In the genomic region with DNA sequence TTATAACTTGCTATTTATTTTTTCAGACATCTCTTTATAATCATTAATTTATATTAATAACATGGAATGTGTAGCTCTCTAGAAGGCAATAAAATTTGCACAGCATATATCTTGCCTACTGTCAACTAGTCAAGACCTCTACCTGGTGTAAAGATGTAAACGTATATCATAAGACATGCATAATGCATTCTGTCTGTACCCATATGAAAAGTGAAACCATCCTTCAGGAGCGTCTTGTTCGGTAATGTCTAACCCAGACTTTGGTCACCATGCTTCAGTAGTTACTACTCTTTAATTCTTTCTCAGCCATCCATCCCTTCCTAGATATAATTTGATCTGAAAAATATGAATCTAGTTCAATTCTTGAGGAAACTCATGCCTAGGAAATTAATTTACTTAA, we compare ENCODE assay signal across 12 cellular contexts. TPM values are rescaled to one million over a fixed set of nuclear protein-coding genes. Genes with fewer than 3 reads are reported as not detected.
DNase-seq lines count a peak whose midpoint lies in the region; ATAC-seq, FAIRE-seq and TF ChIP-seq lines count a peak whose summit lies in the region.
"Had no signal": no experiment of that assay in that cellular context is flagged by ENCODE, and none has a peak within 500 bp of the region (broad histone marks: within the 10 kb centered on the region; RNA-seq: fewer than 3 reads in every experiment).

No MANE protein-coding gene starts in this region.

- CTCF ChIA-PET in OCI-LY7 (lab: Charles Lee; ENCODE audit: unreplicated experiment) = no interaction called here

- peak; percentile 66 for FAIRE-seq in GM18507 (lab: Jason Lieb, UNC)
- FAIRE-seq in GM12892 (lab: Jason Lieb, UNC) = no peak

- no peak overlapping the region for H2AFZ ChIP-seq in OCI-LY7 (ENCODE audit: low read length)

- BruUV-seq in OCI-LY7 (replicated peaks; lab: Mats Ljungman, UMichigan) = TSS peak; percentile 19

- no peak overlapping the region for H3K4me2 ChIP-seq in OCI-LY7 (ENCODE audit: low read length)

- ATAC-seq in GM19468 (IDR thresholded peaks at IDR 0.05; ENCODE audit: extremely low read depth, unreplicated experiment) = peak; percentile 74
- peak; percentile 83 for ATAC-seq in HG02938 (IDR thresholded peaks at IDR 0.05; ENCODE audit: unreplicated experiment)
- ATAC-seq: HCT116 had no signal

- intact Hi-C loops in OCI-LY7 (cut with micrococcal nuclease; ENCODE audit: unreplicated experiment) = no loop called here

- H4K20me1 ChIP-seq in OCI-LY7 (ENCODE audit: insufficient read depth, low read length) = no peaks in the 10 kb centered on the region

- DNase-seq in GM18507 (ENCODE audit: extremely low spot score, insufficient read length, low read depth) (no peak), OCI-LY7 (ENCODE audit: low spot score) (no peak), NCI-H524 (lab: John Stamatoyannopoulos, UW) (no peak), NCI-H226 (no peak), CD1c-positive myeloid dendritic cell (ENCODE audit: extremely low spot score) (no peak), GM12892 (ENCODE audit: insufficient read length) (no peak)
- DNase-seq: left ventricle myocardium inferior, nucleus accumbens had no signal

- no peak overlapping the region for H3K27ac ChIP-seq in OCI-LY7 (ENCODE audit: low read depth, low read length, poor library complexity, severe bottlenecking)
- H3K27ac ChIP-seq: C4-2B, left ventricle myocardium inferior had no signal

- TF ChIP-seq POLR2A in GM12892 (IDR thresholded peaks at IDR 0.05; ENCODE audit: low read depth, low read length) = no peak

- no peak for TF ChIP-seq CTCF in OCI-LY7 (conservative IDR thresholded peaks at IDR 0.05; ENCODE audit: low read length)

- H3K9me2 ChIP-seq in OCI-LY7 (ENCODE audit: insufficient read depth, low read length) = no peaks in the 10 kb centered on the region

- no peak overlapping the region for H3K4me3 ChIP-seq in OCI-LY7 (ENCODE audit: low read depth, low read length, poor library complexity, severe bottlenecking)
- H3K4me3 ChIP-seq: left ventricle myocardium inferior had no signal

- peaks cover 83% of the 10 kb centered on the region for H3K36me3 ChIP-seq in OCI-LY7 (ENCODE audit: insufficient read depth, low read length)

- H3K4me1 ChIP-seq in OCI-LY7 (ENCODE audit: insufficient read depth, low read length, poor library complexity, severe bottlenecking) = no peaks in the 10 kb centered on the region
- H3K4me1 ChIP-seq: left ventricle myocardium inferior had no signal

- no peaks in the 10 kb centered on the region for H3K79me2 ChIP-seq in OCI-LY7 (ENCODE audit: insufficient read depth, low read depth, low read length)

- POLR2A ChIA-PET in OCI-LY7 (lab: Charles Lee) = interaction anchor here (1.1 kb wide), 1 partner anchor 8 kb away, joined by 3 read pairs; no protein-coding TSS in a partner anchor

- H3K9me3 ChIP-seq in OCI-LY7 (ENCODE audit: low read length) = no peaks in the 10 kb centered on the region
- H3K9me3 ChIP-seq: left ventricle myocardium inferior had no signal

RNA-seq across cellular contexts. Expression of a gene that starts 21.0 kb away (rescaled TPM):
- 41.2 and 48.1 TPM in 2 replicates for total RNA-seq in OCI-LY7 (2014; rRNA removed; shearing (Covaris generic))
- 34.3 and 40.4 TPM in 2 replicates for total RNA-seq in OCI-LY7 (2022)
- polyA plus RNA-seq in GM12892 (2012; ENCODE audit: missing spikeins) = 19.0 TPM
